In the genomic region with DNA sequence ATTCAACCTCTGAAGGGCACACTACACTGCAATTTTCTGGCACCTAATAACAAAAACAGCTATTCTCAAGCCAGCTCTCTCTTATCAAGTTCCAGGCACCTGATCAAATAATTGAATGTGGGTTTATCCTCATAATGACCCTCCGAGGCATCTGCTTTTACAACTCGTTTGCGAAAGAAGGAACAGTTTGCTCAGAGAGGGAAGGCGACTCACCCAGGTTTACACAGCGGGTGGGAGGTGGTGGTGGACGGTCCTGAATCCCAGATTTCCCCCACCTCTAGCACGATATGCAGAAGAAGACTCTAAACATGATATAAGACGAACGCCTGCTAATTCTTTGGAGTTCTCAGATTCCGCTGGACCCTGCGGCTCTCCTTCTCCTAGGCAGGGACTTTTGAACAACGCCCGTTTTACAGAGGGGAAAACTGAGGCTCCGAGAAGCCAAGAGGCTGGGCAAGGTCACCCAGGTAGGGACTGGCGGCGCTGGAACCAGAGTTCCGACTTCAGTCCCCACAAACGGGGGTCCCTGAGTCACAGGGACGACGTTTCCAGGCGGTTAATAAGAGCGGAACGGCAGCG, we compare ENCODE assay signal across 8 cellular contexts. TPM values are rescaled to one million over a fixed set of nuclear protein-coding genes. Genes with fewer than 3 reads are reported as not detected.
DNase-seq lines count a peak whose midpoint lies in the region; ATAC-seq and TF ChIP-seq lines count a peak whose summit lies in the region.

No MANE protein-coding gene starts in this region.

- 2% methylated on average over 24 of the region's 24 CpGs for WGBS in psoas muscle, 3 donors

- CTCF ChIA-PET in Panc1 (lab: Charles Lee): no interaction called here

- H3K4me3 ChIP-seq in GM12864 (ENCODE audit: low read depth, low read length) (peak overlapping the region; percentile 97), Panc1 (ENCODE audit: low read depth in 2 of 2, low read length in 2 of 2) (peak overlapping the region; percentile 96 to 97), epithelial cell of proximal tubule (ENCODE audit: low read depth, low read length) (peak overlapping the region; percentile 100), psoas muscle (peak overlapping the region; percentile 93)

- intact Hi-C loops in Panc1 (cut with micrococcal nuclease; ENCODE audit: unreplicated experiment): no loop called here
- intact Hi-C loops in psoas muscle (cut with DNase I): loop anchor here in 1 of 2 donors (1.0 kb wide), 1 partner anchor 162 kb away; the partner anchor contains the start of gene ZNF77

- DNase-seq in GM12864 (ENCODE audit: low read depth) (no peak), Panc1 (ENCODE audit: low read depth, low spot score) (no peak), epithelial cell of proximal tubule (ENCODE audit: low read depth) (no peak), psoas muscle (no peak), activated gamma-delta T cell (lab: John Stamatoyannopoulos, UW) (no peak), NCI-H226 (no peak), NCI-H1694 (lab: John Stamatoyannopoulos, UW) (no peak), foreskin melanocyte (no peak)

- ATAC-seq in Panc1 (no peak), psoas muscle (no peak)

- in situ Hi-C loops in Panc1 (cut with HindIII; ENCODE audit: low pct_unique_long_range_greater_than_20kb, low sequenced_read_pairs): no loop called here

- POLR2A ChIA-PET in Panc1 (lab: Charles Lee): interaction anchor here (0.6 kb wide), 1 partner anchor 91 kb away, joined by 6 read pairs; no protein-coding TSS in a partner anchor

- TF ChIP-seq CTCF in GM12864 (IDR thresholded peaks at IDR 0.05; ENCODE audit: low read depth, low read length, missing control alignments): peak; percentile 0
- TF ChIP-seq CTCF in Panc1 (IDR thresholded peaks at IDR 0.05): no peak
- TF ChIP-seq CTCF in epithelial cell of proximal tubule (conservative IDR thresholded peaks at IDR 0.05; ENCODE audit: low read depth, low read length): no peak
- TF ChIP-seq CTCF in psoas muscle (IDR thresholded peaks at IDR 0.05): no peak

- H3K27ac ChIP-seq in Panc1 (ENCODE audit: low read length) (peak overlapping the region; percentile 90), psoas muscle (peak overlapping the region; percentile 97)

- H3K9me3 ChIP-seq in Panc1 (ENCODE audit: control insufficient read depth, insufficient read depth, low read depth, low read length): no peaks in the 10 kb centered on the region
- no peaks in the 10 kb centered on the region for H3K9me3 ChIP-seq in psoas muscle

- H3K27me3 ChIP-seq in Panc1 (ENCODE audit: control insufficient read depth, insufficient read depth, low read length): no peaks in the 10 kb centered on the region
- no peaks in the 10 kb centered on the region for H3K27me3 ChIP-seq in psoas muscle (ENCODE audit: insufficient read depth in 3 of 3, low read length in 2 of 3)

- BruUV-seq in Panc1 (replicated peaks; lab: Mats Ljungman, UMichigan): no TSS peak

- H3K36me3 ChIP-seq in Panc1 (ENCODE audit: control insufficient read depth, insufficient read depth, low read length) (peaks cover 9% of the 10 kb centered on the region), psoas muscle (ENCODE audit: insufficient read depth in 1 of 2, low read depth in 1 of 2) (no peaks in the 10 kb centered on the region)

- H3K4me1 ChIP-seq in Panc1 (ENCODE audit: control insufficient read depth, insufficient read depth, low read length): peaks cover 12% of the 10 kb centered on the region
- peaks cover 61% of the 10 kb centered on the region for H3K4me1 ChIP-seq in psoas muscle

RNA-seq across cellular contexts. Expression of gene SGTA, which starts 0.6 kb away (rescaled TPM):
- total RNA-seq in Panc1 (2021; ENCODE audit: unreplicated experiment): 85.7 TPM
- polyA plus RNA-seq in Panc1 (2012; ENCODE audit: insufficient read length): 101 TPM
- 106 and 113 TPM in 2 replicates for total RNA-seq in epithelial cell of proximal tubule
- total RNA-seq in psoas muscle: 100 to 1,000 TPM in 1 of 4 donors, 10 to 100 TPM in 3; 63.4 to 104 (median 77.8) TPM
- 100 to 1,000 TPM in 2 of 3 donors, 10 to 100 TPM in 1; 99.1 to 186 (median 123) TPM for polyA plus RNA-seq in psoas muscle

RNA-seq across cellular contexts. Expression of gene THOP1, which starts 2.9 kb away (rescaled TPM):
- total RNA-seq in Panc1 (2021; ENCODE audit: unreplicated experiment): 143 TPM
- polyA plus RNA-seq in Panc1 (2012; ENCODE audit: insufficient read length): 180 TPM
- 148 and 204 TPM in 2 replicates for total RNA-seq in epithelial cell of proximal tubule
- total RNA-seq in psoas muscle: 10 to 100 TPM; 46.0 to 60.2 (median 55.9) TPM
- 10 to 100 TPM; 58.3 to 92.2 (median 85.9) TPM for polyA plus RNA-seq in psoas muscle

RNA-seq across cellular contexts. Expression of gene ZNF554, which starts 37.2 kb away (rescaled TPM):
- total RNA-seq in Panc1 (2021; ENCODE audit: unreplicated experiment) (1.5 TPM), epithelial cell of proximal tubule (1.9 and 2.5 TPM in 2 replicates), psoas muscle (1 to 10 TPM; 3.5 to 6.5 (median 4.5) TPM)
- 1.2 TPM for polyA plus RNA-seq in Panc1 (2012; ENCODE audit: insufficient read length)
- 1 to 10 TPM; 1.8 to 5.2 (median 3.6) TPM for polyA plus RNA-seq in psoas muscle

RNA-seq across cellular contexts. Expression of gene SLC39A3, which starts 42.6 kb away (rescaled TPM):
- total RNA-seq in Panc1 (2021; ENCODE audit: unreplicated experiment) (46.6 TPM), epithelial cell of proximal tubule (42.4 and 53.1 TPM in 2 replicates), psoas muscle (10 to 100 TPM; 16.9 to 26.8 (median 20.0) TPM)
- polyA plus RNA-seq in Panc1 (2012; ENCODE audit: insufficient read length): 69.1 TPM
- polyA plus RNA-seq in psoas muscle: 10 to 100 TPM; 28.4 to 70.1 (median 32.6) TPM

RNA-seq across cellular contexts. Expression of gene ZNF555, which starts 58.8 kb away (rescaled TPM):
- total RNA-seq in Panc1 (2021; ENCODE audit: unreplicated experiment) (7.3 TPM), epithelial cell of proximal tubule (2.9 and 3.3 TPM in 2 replicates), psoas muscle (10 to 100 TPM in 2 of 4 donors, 1 to 10 TPM in 2; 2.9 to 16.0 (median 8.5) TPM)
- 2.3 TPM for polyA plus RNA-seq in Panc1 (2012; ENCODE audit: insufficient read length)
- polyA plus RNA-seq in psoas muscle: 1 to 10 TPM; 1.7 to 2.4 (median 1.9) TPM
